In the genomic region with DNA sequence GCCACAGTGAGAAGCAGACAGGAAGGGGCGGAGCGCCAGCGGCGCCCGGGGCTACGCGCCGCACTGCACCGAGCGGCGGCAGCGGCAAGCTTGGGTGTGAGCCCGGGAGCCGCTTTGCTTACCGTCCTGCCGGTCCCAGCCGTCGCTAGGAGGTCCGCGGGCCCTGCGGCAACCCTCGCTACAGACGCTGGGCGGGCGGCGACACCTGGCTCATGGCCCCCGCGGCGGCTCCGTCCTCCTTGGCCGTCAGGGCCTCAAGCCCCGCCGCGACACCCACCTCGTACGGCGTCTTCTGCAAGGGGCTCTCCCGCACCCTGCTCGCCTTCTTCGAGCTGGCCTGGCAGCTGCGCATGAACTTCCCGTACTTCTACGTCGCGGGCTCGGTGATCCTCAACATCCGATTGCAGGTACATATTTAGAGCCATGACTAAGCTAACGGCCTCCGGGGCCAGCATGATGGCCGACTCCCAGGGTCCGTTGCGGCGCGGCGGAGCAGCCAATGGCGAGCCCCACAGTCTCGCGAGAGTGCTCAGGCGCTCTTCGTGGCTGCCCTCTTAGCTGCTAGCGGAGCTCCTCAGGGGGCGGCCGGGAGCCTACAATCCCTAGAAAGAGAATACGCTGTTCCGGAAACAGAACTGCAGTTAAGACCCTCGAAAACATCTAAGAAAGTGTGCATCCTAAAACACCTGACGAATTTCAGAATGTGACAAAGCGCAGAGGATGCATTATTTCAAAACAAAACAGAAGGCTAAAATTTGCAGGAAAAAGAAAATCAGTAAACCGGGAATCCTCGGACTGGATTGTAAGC, we compare ENCODE assay signal across 1 cellular context.
TF ChIP-seq lines count a peak whose summit lies in the region.

A gene (plus strand): TSS at position 50 of the 808 bp plus-strand sequence. CDS start 163 bp downstream, at position 213.

TF ChIP-seq in HepG2, 621 proteins besides CTCF, POLR2A, EP300 and RAD21 (continued from another document and continues in another):
- TF ChIP-seq ZNF790 (CRISPR knock-in tag; IDR thresholded peaks at IDR 0.05; ENCODE audit: borderline replicate concordance) (peak; percentile 88; the same call in 1 of the 2 replicates), ETV6 (CRISPR knock-in tag; conservative IDR thresholded peaks at IDR 0.05) (peak; percentile 49; the same call in 1 of the 2 replicates), ZNF547 (CRISPR knock-in tag; IDR thresholded peaks at IDR 0.05) (peak; percentile 75), FOSL2 (CRISPR knock-in tag; IDR thresholded peaks at IDR 0.05) (peak; percentile 56), KDM5A (IDR thresholded peaks at IDR 0.05; ENCODE audit: borderline replicate concordance, low read length) (peak; percentile 76; the same call in 1 of the 2 replicates), ZFP62 (CRISPR knock-in tag; IDR thresholded peaks at IDR 0.05) (no peak), ZNF260 (CRISPR knock-in tag; IDR thresholded peaks at IDR 0.05; ENCODE audit: borderline replicate concordance, low read depth) (no peak), ZNF878 (CRISPR knock-in tag; IDR thresholded peaks at IDR 0.05) (no peak), ATM (IDR thresholded peaks at IDR 0.05; ENCODE audit: borderline replicate concordance) (no peak), ZNF607 (CRISPR knock-in tag; IDR thresholded peaks at IDR 0.05; ENCODE audit: borderline replicate concordance) (peak; percentile 94), DPF2 (CRISPR knock-in tag; IDR thresholded peaks at IDR 0.05; ENCODE audit: borderline replicate concordance, low read depth) (no peak), ATF1 (CRISPR knock-in tag; IDR thresholded peaks at IDR 0.05) (no peak), ZNF709 (CRISPR knock-in tag; IDR thresholded peaks at IDR 0.05) (peak; percentile 84), ZNF572 (CRISPR knock-in tag; IDR thresholded peaks at IDR 0.05) (0 out of 2 replicates have a peak, but pooled peaks have one; percentile 72), ZMYM3 (CRISPR knock-in tag; IDR thresholded peaks at IDR 0.05) (0 out of 2 replicates have a peak, but pooled peaks have one; percentile 39), KAT2B (IDR thresholded peaks at IDR 0.05; ENCODE audit: borderline replicate concordance, low read depth, low read length) (no peak), ZNF234 (CRISPR knock-in tag; conservative IDR thresholded peaks at IDR 0.05) (peak; percentile 78; the same call in 1 of the 2 replicates), ZNF788 (CRISPR knock-in tag; IDR thresholded peaks at IDR 0.05; ENCODE audit: borderline replicate concordance) (peak; percentile 59; the same call in 1 of the 2 replicates), ZFY (CRISPR knock-in tag; IDR thresholded peaks at IDR 0.05) (peak; percentile 98), ZNF564 (CRISPR knock-in tag; IDR thresholded peaks at IDR 0.05) (peak; percentile 63; the same call in 1 of the 2 replicates), ZNF543 (CRISPR knock-in tag; IDR thresholded peaks at IDR 0.05) (no peak), ZNF766 (CRISPR knock-in tag; IDR thresholded peaks at IDR 0.05; ENCODE audit: borderline replicate concordance) (peak; percentile 74; the same call in 1 of the 2 replicates), DR1 (CRISPR knock-in tag; IDR thresholded peaks at IDR 0.05) (peak; percentile 93), ZNF792 (CRISPR knock-in tag; IDR thresholded peaks at IDR 0.05) (peak; percentile 67), ZNF781 (CRISPR knock-in tag; IDR thresholded peaks at IDR 0.05; ENCODE audit: borderline replicate concordance, not compliant biosample characterization) (peak; percentile 73), ZNF468 (CRISPR knock-in tag; IDR thresholded peaks at IDR 0.05) (no peak), THAP11 (CRISPR knock-in tag; IDR thresholded peaks at IDR 0.05) (peak; percentile 87), ZBTB20 (CRISPR knock-in tag; IDR thresholded peaks at IDR 0.05; ENCODE audit: borderline replicate concordance, low read depth) (no peak), BRCA1 (CRISPR knock-in tag; IDR thresholded peaks at IDR 0.05) (peak; percentile 38; the same call in 1 of the 2 replicates), HNRNPLL (IDR thresholded peaks at IDR 0.05; ENCODE audit: low read depth, low read length, poor library complexity, severe bottlenecking) (peak; percentile 67), STAT5B (CRISPR knock-in tag; IDR thresholded peaks at IDR 0.05) (no peak)
- TF ChIP-seq, protein P1, sequence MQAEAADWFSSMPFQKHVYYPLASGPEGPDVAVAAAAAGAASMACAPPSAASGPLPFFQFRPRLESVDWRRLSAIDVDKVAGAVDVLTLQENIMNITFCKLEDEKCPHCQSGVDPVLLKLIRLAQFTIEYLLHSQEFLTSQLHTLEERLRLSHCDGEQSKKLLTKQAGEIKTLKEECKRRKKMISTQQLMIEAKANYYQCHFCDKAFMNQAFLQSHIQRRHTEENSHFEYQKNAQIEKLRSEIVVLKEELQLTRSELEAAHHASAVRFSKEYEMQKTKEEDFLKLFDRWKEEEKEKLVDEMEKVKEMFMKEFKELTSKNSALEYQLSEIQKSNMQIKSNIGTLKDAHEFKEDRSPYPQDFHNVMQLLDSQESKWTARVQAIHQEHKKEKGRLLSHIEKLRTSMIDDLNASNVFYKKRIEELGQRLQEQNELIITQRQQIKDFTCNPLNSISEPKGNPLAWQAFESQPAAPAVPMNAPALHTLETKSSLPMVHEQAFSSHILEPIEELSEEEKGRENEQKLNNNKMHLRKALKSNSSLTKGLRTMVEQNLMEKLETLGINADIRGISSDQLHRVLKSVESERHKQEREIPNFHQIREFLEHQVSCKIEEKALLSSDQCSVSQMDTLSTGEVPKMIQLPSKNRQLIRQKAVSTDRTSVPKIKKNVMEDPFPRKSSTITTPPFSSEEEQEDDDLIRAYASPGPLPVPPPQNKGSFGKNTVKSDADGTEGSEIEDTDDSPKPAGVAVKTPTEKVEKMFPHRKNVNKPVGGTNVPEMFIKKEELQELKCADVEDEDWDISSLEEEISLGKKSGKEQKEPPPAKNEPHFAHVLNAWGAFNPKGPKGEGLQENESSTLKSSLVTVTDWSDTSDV (CRISPR knock-in tag; IDR thresholded peaks at IDR 0.05), result 0 out of 2 replicates have a peak, but pooled peaks have one; percentile 28
- TF ChIP-seq, protein P2, sequence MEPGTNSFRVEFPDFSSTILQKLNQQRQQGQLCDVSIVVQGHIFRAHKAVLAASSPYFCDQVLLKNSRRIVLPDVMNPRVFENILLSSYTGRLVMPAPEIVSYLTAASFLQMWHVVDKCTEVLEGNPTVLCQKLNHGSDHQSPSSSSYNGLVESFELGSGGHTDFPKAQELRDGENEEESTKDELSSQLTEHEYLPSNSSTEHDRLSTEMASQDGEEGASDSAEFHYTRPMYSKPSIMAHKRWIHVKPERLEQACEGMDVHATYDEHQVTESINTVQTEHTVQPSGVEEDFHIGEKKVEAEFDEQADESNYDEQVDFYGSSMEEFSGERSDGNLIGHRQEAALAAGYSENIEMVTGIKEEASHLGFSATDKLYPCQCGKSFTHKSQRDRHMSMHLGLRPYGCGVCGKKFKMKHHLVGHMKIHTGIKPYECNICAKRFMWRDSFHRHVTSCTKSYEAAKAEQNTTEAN (CRISPR knock-in tag; conservative IDR thresholded peaks at IDR 0.05), result no peak
- TF ChIP-seq, protein P3, sequence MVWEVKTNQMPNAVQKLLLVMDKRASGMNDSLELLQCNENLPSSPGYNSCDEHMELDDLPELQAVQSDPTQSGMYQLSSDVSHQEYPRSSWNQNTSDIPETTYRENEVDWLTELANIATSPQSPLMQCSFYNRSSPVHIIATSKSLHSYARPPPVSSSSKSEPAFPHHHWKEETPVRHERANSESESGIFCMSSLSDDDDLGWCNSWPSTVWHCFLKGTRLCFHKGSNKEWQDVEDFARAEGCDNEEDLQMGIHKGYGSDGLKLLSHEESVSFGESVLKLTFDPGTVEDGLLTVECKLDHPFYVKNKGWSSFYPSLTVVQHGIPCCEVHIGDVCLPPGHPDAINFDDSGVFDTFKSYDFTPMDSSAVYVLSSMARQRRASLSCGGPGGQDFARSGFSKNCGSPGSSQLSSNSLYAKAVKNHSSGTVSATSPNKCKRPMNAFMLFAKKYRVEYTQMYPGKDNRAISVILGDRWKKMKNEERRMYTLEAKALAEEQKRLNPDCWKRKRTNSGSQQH (CRISPR knock-in tag; IDR thresholded peaks at IDR 0.05; ENCODE audit: low read depth), result no peak
- TF ChIP-seq, protein P4, sequence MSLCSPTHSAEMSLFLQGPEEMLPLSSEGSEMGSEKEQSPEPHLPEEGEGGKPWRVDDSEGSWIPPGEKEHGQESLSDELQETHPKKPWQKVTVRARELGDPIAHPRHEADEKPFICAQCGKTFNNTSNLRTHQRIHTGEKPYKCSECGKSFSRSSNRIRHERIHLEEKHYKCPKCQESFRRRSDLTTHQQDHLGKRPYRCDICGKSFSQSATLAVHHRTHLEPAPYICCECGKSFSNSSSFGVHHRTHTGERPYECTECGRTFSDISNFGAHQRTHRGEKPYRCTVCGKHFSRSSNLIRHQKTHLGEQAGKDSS (CRISPR knock-in tag; IDR thresholded peaks at IDR 0.05; ENCODE audit: borderline replicate concordance, low read depth), result no peak
- TF ChIP-seq, protein P5, sequence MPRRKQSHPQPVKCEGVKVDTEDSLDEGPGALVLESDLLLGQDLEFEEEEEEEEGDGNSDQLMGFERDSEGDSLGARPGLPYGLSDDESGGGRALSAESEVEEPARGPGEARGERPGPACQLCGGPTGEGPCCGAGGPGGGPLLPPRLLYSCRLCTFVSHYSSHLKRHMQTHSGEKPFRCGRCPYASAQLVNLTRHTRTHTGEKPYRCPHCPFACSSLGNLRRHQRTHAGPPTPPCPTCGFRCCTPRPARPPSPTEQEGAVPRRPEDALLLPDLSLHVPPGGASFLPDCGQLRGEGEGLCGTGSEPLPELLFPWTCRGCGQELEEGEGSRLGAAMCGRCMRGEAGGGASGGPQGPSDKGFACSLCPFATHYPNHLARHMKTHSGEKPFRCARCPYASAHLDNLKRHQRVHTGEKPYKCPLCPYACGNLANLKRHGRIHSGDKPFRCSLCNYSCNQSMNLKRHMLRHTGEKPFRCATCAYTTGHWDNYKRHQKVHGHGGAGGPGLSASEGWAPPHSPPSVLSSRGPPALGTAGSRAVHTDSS (CRISPR knock-in tag; conservative IDR thresholded peaks at IDR 0.05), result no peak
- TF ChIP-seq, protein P6, sequence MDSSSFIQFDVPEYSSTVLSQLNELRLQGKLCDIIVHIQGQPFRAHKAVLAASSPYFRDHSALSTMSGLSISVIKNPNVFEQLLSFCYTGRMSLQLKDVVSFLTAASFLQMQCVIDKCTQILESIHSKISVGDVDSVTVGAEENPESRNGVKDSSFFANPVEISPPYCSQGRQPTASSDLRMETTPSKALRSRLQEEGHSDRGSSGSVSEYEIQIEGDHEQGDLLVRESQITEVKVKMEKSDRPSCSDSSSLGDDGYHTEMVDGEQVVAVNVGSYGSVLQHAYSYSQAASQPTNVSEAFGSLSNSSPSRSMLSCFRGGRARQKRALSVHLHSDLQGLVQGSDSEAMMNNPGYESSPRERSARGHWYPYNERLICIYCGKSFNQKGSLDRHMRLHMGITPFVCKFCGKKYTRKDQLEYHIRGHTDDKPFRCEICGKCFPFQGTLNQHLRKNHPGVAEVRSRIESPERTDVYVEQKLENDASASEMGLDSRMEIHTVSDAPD (CRISPR knock-in tag; IDR thresholded peaks at IDR 0.05), result no peak
- TF ChIP-seq, protein P7, sequence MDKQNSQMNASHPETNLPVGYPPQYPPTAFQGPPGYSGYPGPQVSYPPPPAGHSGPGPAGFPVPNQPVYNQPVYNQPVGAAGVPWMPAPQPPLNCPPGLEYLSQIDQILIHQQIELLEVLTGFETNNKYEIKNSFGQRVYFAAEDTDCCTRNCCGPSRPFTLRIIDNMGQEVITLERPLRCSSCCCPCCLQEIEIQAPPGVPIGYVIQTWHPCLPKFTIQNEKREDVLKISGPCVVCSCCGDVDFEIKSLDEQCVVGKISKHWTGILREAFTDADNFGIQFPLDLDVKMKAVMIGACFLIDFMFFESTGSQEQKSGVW (CRISPR knock-in tag; IDR thresholded peaks at IDR 0.05; ENCODE audit: borderline replicate concordance), result no peak
- TF ChIP-seq, protein P8, sequence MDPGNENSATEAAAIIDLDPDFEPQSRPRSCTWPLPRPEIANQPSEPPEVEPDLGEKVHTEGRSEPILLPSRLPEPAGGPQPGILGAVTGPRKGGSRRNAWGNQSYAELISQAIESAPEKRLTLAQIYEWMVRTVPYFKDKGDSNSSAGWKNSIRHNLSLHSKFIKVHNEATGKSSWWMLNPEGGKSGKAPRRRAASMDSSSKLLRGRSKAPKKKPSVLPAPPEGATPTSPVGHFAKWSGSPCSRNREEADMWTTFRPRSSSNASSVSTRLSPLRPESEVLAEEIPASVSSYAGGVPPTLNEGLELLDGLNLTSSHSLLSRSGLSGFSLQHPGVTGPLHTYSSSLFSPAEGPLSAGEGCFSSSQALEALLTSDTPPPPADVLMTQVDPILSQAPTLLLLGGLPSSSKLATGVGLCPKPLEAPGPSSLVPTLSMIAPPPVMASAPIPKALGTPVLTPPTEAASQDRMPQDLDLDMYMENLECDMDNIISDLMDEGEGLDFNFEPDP (CRISPR knock-in tag; conservative IDR thresholded peaks at IDR 0.05), result no peak
- TF ChIP-seq, protein P9, sequence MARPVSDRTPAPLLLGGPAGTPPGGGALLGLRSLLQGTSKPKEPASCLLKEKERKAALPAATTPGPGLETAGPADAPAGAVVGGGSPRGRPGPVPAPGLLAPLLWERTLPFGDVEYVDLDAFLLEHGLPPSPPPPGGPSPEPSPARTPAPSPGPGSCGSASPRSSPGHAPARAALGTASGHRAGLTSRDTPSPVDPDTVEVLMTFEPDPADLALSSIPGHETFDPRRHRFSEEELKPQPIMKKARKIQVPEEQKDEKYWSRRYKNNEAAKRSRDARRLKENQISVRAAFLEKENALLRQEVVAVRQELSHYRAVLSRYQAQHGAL (CRISPR knock-in tag; IDR thresholded peaks at IDR 0.05; ENCODE audit: not compliant biosample characterization), result no peak
- TF ChIP-seq, protein P10, sequence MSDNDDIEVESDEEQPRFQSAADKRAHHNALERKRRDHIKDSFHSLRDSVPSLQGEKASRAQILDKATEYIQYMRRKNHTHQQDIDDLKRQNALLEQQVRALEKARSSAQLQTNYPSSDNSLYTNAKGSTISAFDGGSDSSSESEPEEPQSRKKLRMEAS (IDR thresholded peaks at IDR 0.05), result peak; percentile 74
- TF ChIP-seq, protein P11, sequence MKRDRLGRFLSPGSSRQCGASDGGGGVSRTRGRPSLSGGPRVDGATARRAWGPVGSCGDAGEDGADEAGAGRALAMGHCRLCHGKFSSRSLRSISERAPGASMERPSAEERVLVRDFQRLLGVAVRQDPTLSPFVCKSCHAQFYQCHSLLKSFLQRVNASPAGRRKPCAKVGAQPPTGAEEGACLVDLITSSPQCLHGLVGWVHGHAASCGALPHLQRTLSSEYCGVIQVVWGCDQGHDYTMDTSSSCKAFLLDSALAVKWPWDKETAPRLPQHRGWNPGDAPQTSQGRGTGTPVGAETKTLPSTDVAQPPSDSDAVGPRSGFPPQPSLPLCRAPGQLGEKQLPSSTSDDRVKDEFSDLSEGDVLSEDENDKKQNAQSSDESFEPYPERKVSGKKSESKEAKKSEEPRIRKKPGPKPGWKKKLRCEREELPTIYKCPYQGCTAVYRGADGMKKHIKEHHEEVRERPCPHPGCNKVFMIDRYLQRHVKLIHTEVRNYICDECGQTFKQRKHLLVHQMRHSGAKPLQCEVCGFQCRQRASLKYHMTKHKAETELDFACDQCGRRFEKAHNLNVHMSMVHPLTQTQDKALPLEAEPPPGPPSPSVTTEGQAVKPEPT (CRISPR knock-in tag; IDR thresholded peaks at IDR 0.05; ENCODE audit: low read depth), result 0 out of 2 replicates have a peak, but pooled peaks have one; percentile 86
- TF ChIP-seq, protein P12, sequence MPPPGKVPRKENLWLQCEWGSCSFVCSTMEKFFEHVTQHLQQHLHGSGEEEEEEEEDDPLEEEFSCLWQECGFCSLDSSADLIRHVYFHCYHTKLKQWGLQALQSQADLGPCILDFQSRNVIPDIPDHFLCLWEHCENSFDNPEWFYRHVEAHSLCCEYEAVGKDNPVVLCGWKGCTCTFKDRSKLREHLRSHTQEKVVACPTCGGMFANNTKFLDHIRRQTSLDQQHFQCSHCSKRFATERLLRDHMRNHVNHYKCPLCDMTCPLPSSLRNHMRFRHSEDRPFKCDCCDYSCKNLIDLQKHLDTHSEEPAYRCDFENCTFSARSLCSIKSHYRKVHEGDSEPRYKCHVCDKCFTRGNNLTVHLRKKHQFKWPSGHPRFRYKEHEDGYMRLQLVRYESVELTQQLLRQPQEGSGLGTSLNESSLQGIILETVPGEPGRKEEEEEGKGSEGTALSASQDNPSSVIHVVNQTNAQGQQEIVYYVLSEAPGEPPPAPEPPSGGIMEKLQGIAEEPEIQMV (CRISPR knock-in tag; IDR thresholded peaks at IDR 0.05; ENCODE audit: low read depth), result no peak
